In genomic region chrX:13323241-13323640, GRCh38 we compare ENCODE assay signal across 10 cellular contexts. TPM values are rescaled to one million over a fixed set of nuclear protein-coding genes. Genes with fewer than 3 reads are reported as not detected.
"Had no signal": no experiment of that assay in that cellular context is flagged by ENCODE, and none has a peak within 500 bp of the region (broad histone marks: within the 10 kb centered on the region; RNA-seq: fewer than 3 reads in every experiment).

No MANE protein-coding gene starts in this region.

- DNase-seq: H9, HCEC 1CT, KBM-7 had no signal

- H2AFZ ChIP-seq: GM23338 had no signal

- H3K27me3 Mint-ChIP-seq: IgD-negative memory B cell had no signal

- H3K36me3 Mint-ChIP-seq: IgD-negative memory B cell had no signal

- H3K9me3 Mint-ChIP-seq: GM23338 had no signal

- H3K27ac ChIP-seq: HL-60 had no signal

- H3K27ac Mint-ChIP-seq: GM23338, H9, IgD-negative memory B cell had no signal

- H3K4me3 ChIP-seq: GM23338 had no signal

- H3K4me3 Mint-ChIP-seq: GM23338, H9, IgD-negative memory B cell had no signal

- H3K4me2 ChIP-seq: GM23338 had no signal

- ATAC-seq: GM23338 had no signal

- H3K4me1 Mint-ChIP-seq: GM23338, H9, IgD-negative memory B cell had no signal

- FAIRE-seq: H1, H54, HTR-8/SVneo had no signal

RNA-seq across cellular contexts. Expression of gene ATXN3L, which starts 3.4 kb away (rescaled TPM):
- total RNA-seq: GM23338, H1, H9, HT-29 had no signal
- polyA plus RNA-seq: GM23338, H1, IgD-negative memory B cell had no signal
